In genomic region chr2:225660262-225661091, GRCh38 we compare ENCODE assay signal across 8 cellular contexts.
DNase-seq lines count a peak whose midpoint lies in the region; ATAC-seq and TF ChIP-seq lines count a peak whose summit lies in the region.

No MANE protein-coding gene starts in this region.

- peak; percentile 84 for ATAC-seq in GM21717 (IDR thresholded peaks at IDR 0.05; ENCODE audit: unreplicated experiment)

- TF ChIP-seq POLR2A in ovary (IDR thresholded peaks at IDR 0.05), result no peak
- TF ChIP-seq POLR2A in tibial nerve (IDR thresholded peaks at IDR 0.05), result no peak

- peaks cover 18% of the 10 kb centered on the region for H3K27me3 Mint-ChIP-seq in activated T-helper 1 cell treated with anti-CD3 and anti-CD28 coated beads, Interleukin-12 subunit alpha, Interleukin-12 subunit beta, Interleukin-2, Interleukin-4 antibody, amounts not matched to agents 30 ng/mL and 10 ng/mL and 1 ng/mL, durations not matched to agents 14 hours and 24 hours and 36 hours (ENCODE audit: insufficient read depth)

- H3K4me1 Mint-ChIP-seq in activated T-helper 1 cell treated with anti-CD3 and anti-CD28 coated beads, Interleukin-12 subunit alpha, Interleukin-12 subunit beta, Interleukin-2, Interleukin-4 antibody, amounts not matched to agents 30 ng/mL and 10 ng/mL and 1 ng/mL, durations not matched to agents 14 hours and 24 hours and 36 hours (ENCODE audit: low read depth), result no peaks in the 10 kb centered on the region

- H3K4me3 ChIP-seq in foreskin fibroblast (ENCODE audit: low read depth in 1 of 2, low read length in 2 of 2) (no peak overlapping the region), ovary (no peak overlapping the region), tibial nerve (no peak overlapping the region)

- TF ChIP-seq CTCF in foreskin fibroblast (IDR thresholded peaks at IDR 0.05; ENCODE audit: low read depth, low read length), result peak; percentile 74
- peak; percentile 31 to 53 (median 44) for TF ChIP-seq CTCF in ovary (IDR thresholded peaks at IDR 0.05)
- peak; percentile 54 to 84 (median 71) for TF ChIP-seq CTCF in tibial nerve (IDR thresholded peaks at IDR 0.05)

- in situ Hi-C loops in KBM-7 (cut with MboI; ENCODE audit: low pct_unique_long_range_greater_than_20kb, low sequenced_read_pairs), result no loop called here

- H3K36me3 ChIP-seq in ovary, result no peaks in the 10 kb centered on the region
- no peaks in the 10 kb centered on the region for H3K36me3 ChIP-seq in tibial nerve

- no peak overlapping the region for H3K4me3 Mint-ChIP-seq in activated T-helper 1 cell treated with anti-CD3 and anti-CD28 coated beads, Interleukin-12 subunit alpha, Interleukin-12 subunit beta, Interleukin-2, Interleukin-4 antibody, amounts not matched to agents 30 ng/mL and 10 ng/mL and 1 ng/mL, durations not matched to agents 14 hours and 24 hours and 36 hours

- no peaks in the 10 kb centered on the region for H3K27me3 ChIP-seq in ovary
- no peaks in the 10 kb centered on the region for H3K27me3 ChIP-seq in tibial nerve

- H3K9me3 Mint-ChIP-seq in activated T-helper 1 cell treated with anti-CD3 and anti-CD28 coated beads, Interleukin-12 subunit alpha, Interleukin-12 subunit beta, Interleukin-2, Interleukin-4 antibody, amounts not matched to agents 30 ng/mL and 10 ng/mL and 1 ng/mL, durations not matched to agents 14 hours and 24 hours and 36 hours, result no peaks in the 10 kb centered on the region

- intact Hi-C loops in activated T-helper 1 cell treated with anti-CD3 and anti-CD28 coated beads, Interleukin-12 subunit alpha, Interleukin-12 subunit beta, Interleukin-2, Interleukin-4 antibody, amounts not matched to agents 30 ng/mL and 10 ng/mL and 1 ng/mL, durations not matched to agents 14 hours and 24 hours and 36 hours (cut with micrococcal nuclease), result loop anchor here (1.0 to 5.0 kb wide), 5 partner anchors 377 to 1303 kb away; no protein-coding TSS in a partner anchor
- intact Hi-C loops in ovary (cut with DNase I), result loop anchor here in 1 of 4 donors (10.0 kb wide), 1 partner anchor 536 kb away; no protein-coding TSS in a partner anchor

- H3K27ac ChIP-seq in ovary (no peak overlapping the region), tibial nerve (no peak overlapping the region)

- DNase-seq in ELR (ENCODE audit: low read depth), result peak; percentile 77
- DNase-seq in KBM-7, result peak; percentile 60
- DNase-seq in RPMI7951 (ENCODE audit: low read depth), result peak; percentile 59
- peak; percentile 43 for DNase-seq in activated T-helper 1 cell treated with anti-CD3 and anti-CD28 coated beads, Interleukin-12 subunit alpha, Interleukin-12 subunit beta, Interleukin-2, Interleukin-4 antibody, amounts not matched to agents 30 ng/mL and 10 ng/mL and 1 ng/mL, durations not matched to agents 14 hours and 24 hours and 36 hours (ENCODE audit: low spot score)
- DNase-seq in foreskin fibroblast, result peak; percentile 48 to 88
- DNase-seq in ovary, result peak; percentile 32 to 80 (median 73)
- peak; percentile 75 to 84 for DNase-seq in tibial nerve (ENCODE audit: low spot score in 2 of 2)

- H3K36me3 Mint-ChIP-seq in activated T-helper 1 cell treated with anti-CD3 and anti-CD28 coated beads, Interleukin-12 subunit alpha, Interleukin-12 subunit beta, Interleukin-2, Interleukin-4 antibody, amounts not matched to agents 30 ng/mL and 10 ng/mL and 1 ng/mL, durations not matched to agents 14 hours and 24 hours and 36 hours (ENCODE audit: low read depth), result no peaks in the 10 kb centered on the region

- no peaks in the 10 kb centered on the region for H3K4me1 ChIP-seq in ovary (ENCODE audit: insufficient read depth)
- H3K4me1 ChIP-seq in tibial nerve, result no peaks in the 10 kb centered on the region

- 13 to 17% (median 14%) methylated on average over 11 of the region's 11 CpGs for WGBS in ovary, 3 donors
- 17 to 18% methylated on average over 11 of the region's 11 CpGs for WGBS in tibial nerve, 2 donors

- no peak overlapping the region for H3K27ac Mint-ChIP-seq in activated T-helper 1 cell treated with anti-CD3 and anti-CD28 coated beads, Interleukin-12 subunit alpha, Interleukin-12 subunit beta, Interleukin-2, Interleukin-4 antibody, amounts not matched to agents 30 ng/mL and 10 ng/mL and 1 ng/mL, durations not matched to agents 14 hours and 24 hours and 36 hours

- H3K9me3 ChIP-seq in ovary (no peaks in the 10 kb centered on the region), tibial nerve (no peaks in the 10 kb centered on the region)

- TF ChIP-seq EP300 in ovary (IDR thresholded peaks at IDR 0.05) (no peak), tibial nerve (IDR thresholded peaks at IDR 0.05) (no peak)
